ENCODE assay signal across 1 cellular context in genomic region chr1:244970661-244971523, GRCh38.
A peak's percentile ranks its signal among the peaks of the same experiment; 100 is the strongest.
TF ChIP-seq lines count a peak whose summit lies in the region.

No MANE protein-coding gene starts in this region.

TF ChIP-seq in K562, 482 proteins besides CTCF, POLR2A, EP300 and RAD21 (continued from another document and continues in another):
- peak; percentile 75 for TF ChIP-seq GMEB1 (CRISPR knock-in tag; IDR thresholded peaks at IDR 0.05)
- peak; percentile 85 for TF ChIP-seq ZFX (CRISPR knock-in tag; IDR thresholded peaks at IDR 0.05)
- TF ChIP-seq NBN (IDR thresholded peaks at IDR 0.05; ENCODE audit: low read depth), result peak; percentile 96
- TF ChIP-seq CTBP1 (IDR thresholded peaks at IDR 0.05; ENCODE audit: borderline replicate concordance), result peak; percentile 85; the same call in 1 of the 2 replicates
- TF ChIP-seq ZFPM2 (CRISPR knock-in tag; IDR thresholded peaks at IDR 0.05), result no peak; the same call in 1 of the 2 replicates
- TF ChIP-seq ZNF778 (CRISPR knock-in tag; IDR thresholded peaks at IDR 0.05), result no peak
- no peak for TF ChIP-seq ZNF398 (CRISPR knock-in tag; IDR thresholded peaks at IDR 0.05)
- TF ChIP-seq L3MBTL2 (IDR thresholded peaks at IDR 0.05), result peak; percentile 86; the same call in 1 of the 2 replicates
- TF ChIP-seq IRF9 (tag; IDR thresholded peaks at IDR 0.05), result no peak
- TF ChIP-seq DDX20 (tag; IDR thresholded peaks at IDR 0.05; ENCODE audit: low read depth), result no peak
- TF ChIP-seq RBM25 (IDR thresholded peaks at IDR 0.05; ENCODE audit: low read depth, low read length, severe bottlenecking), result no peak
- TF ChIP-seq PRMT5 (CRISPR knock-in tag; IDR thresholded peaks at IDR 0.05), result no peak
- TF ChIP-seq CEBPB (tag; IDR thresholded peaks at IDR 0.05), result no peak
- TF ChIP-seq SAP30 (IDR thresholded peaks at IDR 0.05; ENCODE audit: borderline replicate concordance, insufficient read depth, low read depth, low read length, poor library complexity, severe bottlenecking), result peak; percentile 74
- TF ChIP-seq RUNX1 (IDR thresholded peaks at IDR 0.05; ENCODE audit: low read depth), result no peak
- TF ChIP-seq NR2F6 (CRISPR knock-in tag; IDR thresholded peaks at IDR 0.05), result no peak; the same call in 1 of the 2 replicates
- no peak for TF ChIP-seq ATF3 (IDR thresholded peaks at IDR 0.05)
- TF ChIP-seq ATF3 (CRISPR knock-in tag; conservative IDR thresholded peaks at IDR 0.05), result peak; percentile 77; the same call in 1 of the 2 replicates
- TF ChIP-seq SREBF1 (IDR thresholded peaks at IDR 0.05; ENCODE audit: borderline replicate concordance, low read depth, low read length), result no peak
- no peak for TF ChIP-seq PATZ1 (CRISPR knock-in tag; IDR thresholded peaks at IDR 0.05; ENCODE audit: borderline replicate concordance)
- TF ChIP-seq BMI1 (IDR thresholded peaks at IDR 0.05; ENCODE audit: low read length), result no peak
- TF ChIP-seq CREB5 (CRISPR knock-in tag; IDR thresholded peaks at IDR 0.05), result no peak; the same call in 1 of the 2 replicates
- TF ChIP-seq HDAC1 (IDR thresholded peaks at IDR 0.05), result peak in 1 of 2 experiments; percentile 39; a peak in 1 of 4 replicates
- TF ChIP-seq SP1 (CRISPR knock-in tag; IDR thresholded peaks at IDR 0.05), result peak; percentile 77
- 0 out of 2 replicates have a peak, but pooled peaks have one; percentile 1 for TF ChIP-seq NFE2 (IDR thresholded peaks at IDR 0.05; ENCODE audit: low read depth)
- TF ChIP-seq ZBED1 (IDR thresholded peaks at IDR 0.05), result peak; percentile 86; the same call in 1 of the 2 replicates
- TF ChIP-seq C11orf30 (IDR thresholded peaks at IDR 0.05; ENCODE audit: low read depth), result peak; percentile 91
- TF ChIP-seq ZBTB33 (CRISPR knock-in tag; IDR thresholded peaks at IDR 0.05), result peak; percentile 57
- TF ChIP-seq HOMEZ (CRISPR knock-in tag; IDR thresholded peaks at IDR 0.05), result no peak
- TF ChIP-seq ZNF124 (CRISPR knock-in tag; IDR thresholded peaks at IDR 0.05), result no peak
- TF ChIP-seq CEBPG (CRISPR knock-in tag; IDR thresholded peaks at IDR 0.05), result no peak
- no peak for TF ChIP-seq CEBPG (tag; conservative IDR thresholded peaks at IDR 0.05 in 1 of 2, IDR thresholded peaks at IDR 0.05 in 1 of 2)
- TF ChIP-seq ZNF699 (CRISPR knock-in tag; IDR thresholded peaks at IDR 0.05; ENCODE audit: insufficient replicate concordance), result no peak
- TF ChIP-seq ZNF592 (IDR thresholded peaks at IDR 0.05), result peak; percentile 90
- peak; percentile 94 for TF ChIP-seq HNRNPK (IDR thresholded peaks at IDR 0.05; ENCODE audit: low read depth, low read length, poor library complexity, severe bottlenecking)
- TF ChIP-seq TAF9B (IDR thresholded peaks at IDR 0.05; ENCODE audit: partially characterized antibody), result peak; percentile 92
- TF ChIP-seq PBX2 (CRISPR knock-in tag; IDR thresholded peaks at IDR 0.05; ENCODE audit: low read depth), result no peak
- TF ChIP-seq PBX2 (tag; conservative IDR thresholded peaks at IDR 0.05; ENCODE audit: low read depth), result no peak
- TF ChIP-seq BRF1 (IDR thresholded peaks at IDR 0.05; ENCODE audit: borderline replicate concordance, extremely low read depth, insufficient read length), result no peak
- peak; percentile 81 for TF ChIP-seq ZNF583 (CRISPR knock-in tag; IDR thresholded peaks at IDR 0.05)
- peak; percentile 97 for TF ChIP-seq PHF8 (IDR thresholded peaks at IDR 0.05; ENCODE audit: borderline replicate concordance, low read length)
- no peak for TF ChIP-seq WHSC1 (IDR thresholded peaks at IDR 0.05; ENCODE audit: low read length)
- TF ChIP-seq ZNF668 (CRISPR knock-in tag; IDR thresholded peaks at IDR 0.05), result no peak
- TF ChIP-seq ZBTB8A (IDR thresholded peaks at IDR 0.05; ENCODE audit: partially characterized antibody), result no peak
- TF ChIP-seq MTF1 (CRISPR knock-in tag; IDR thresholded peaks at IDR 0.05; ENCODE audit: borderline replicate concordance), result 0 out of 2 replicates have a peak, but pooled peaks have one; percentile 53
